ENCODE assay signal across 40 cellular contexts in the genomic region with DNA sequence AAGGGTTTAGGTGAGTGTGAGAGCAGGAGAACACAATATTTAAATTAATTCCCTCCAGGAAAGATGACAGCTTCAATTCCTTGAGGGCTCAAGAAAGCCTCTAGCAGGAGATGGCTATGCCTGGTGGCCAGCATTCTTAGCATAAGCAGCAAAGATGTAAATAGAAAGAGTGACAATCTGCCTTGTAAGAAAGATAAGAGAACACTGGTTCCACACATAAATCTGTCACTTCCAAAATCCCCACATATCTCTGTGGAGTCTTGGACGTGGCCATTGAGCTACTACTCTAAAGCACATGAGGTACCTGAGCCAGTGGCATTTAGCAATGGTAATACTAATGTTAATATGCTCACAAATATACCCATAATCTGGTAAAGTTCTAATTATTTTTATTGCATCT. TPM values are rescaled to one million over a fixed set of nuclear protein-coding genes. Genes with fewer than 3 reads are reported as not detected.
"Had no signal": no experiment of that assay in that cellular context is flagged by ENCODE, and none has a peak within 500 bp of the region (broad histone marks: within the 10 kb centered on the region; RNA-seq: fewer than 3 reads in every experiment).

No MANE protein-coding gene starts in this region.

- H3K27me3 ChIP-seq: MG63 had no signal

- DNase-seq: Karpas-422, Kasumi-1, MG63, MM.1S, MV-4-11, NCI-H1048, NCI-H1092, NCI-H1092 treated with DMSO at 0.1 percent for 48 hours, NCI-H1105, NCI-H1105 treated with DMSO at 0.1 percent for 48 hours, NCI-H1417, NCI-H1417 treated with DMSO at 0.1 percent for 48 hours, NCI-H1436, NCI-H1436 treated with DMSO at 0.1 percent for 48 hours, NCI-H146, NCI-H1694, NCI-H1694 treated with DMSO at 0.1 percent for 48 hours, NCI-H187, NCI-H187 treated with DMSO at 0.1 percent for 48 hours, NCI-H1930, NCI-H2029, NCI-H2029 treated with DMSO at 0.1 percent for 48 hours, NCI-H2081, NCI-H2081 treated with DMSO at 0.1 percent for 48 hours, NCI-H2107, NCI-H2171, NCI-H2171 treated with DMSO at 0.1 percent for 48 hours, NCI-H2227 treated with DMSO at 0.1 percent for 48 hours, NCI-H226, NCI-H345, NCI-H446, NCI-H446 treated with DMSO at 0.1 percent for 48 hours, NCI-H510A, NCI-H510A treated with DMSO at 0.1 percent for 48 hours, NCI-H524, NCI-H524 treated with DMSO at 0.1 percent for 48 hours had no signal

- H3K9me3 ChIP-seq: MG63 had no signal

- H3K36me3 ChIP-seq: MG63 had no signal

RNA-seq across cellular contexts. Expression of a gene that starts 29.2 kb away (rescaled TPM):
- total RNA-seq: LHCN-M2, M059J, MCF 10A, NCI-H460 had no signal

RNA-seq across cellular contexts. Expression of a gene that starts 34.7 kb away (rescaled TPM):
- total RNA-seq: LHCN-M2, M059J, MCF 10A, NCI-H460 had no signal
